Comparison of ENCODE assay signal across 14 cellular contexts in genomic region chr10:95395947-95396449, GRCh38.
DNase-seq lines count a peak whose midpoint lies in the region; ATAC-seq, FAIRE-seq and TF ChIP-seq lines count a peak whose summit lies in the region.
"Had no signal": no experiment of that assay in that cellular context is flagged by ENCODE, and none has a peak within 500 bp of the region (broad histone marks: within the 10 kb centered on the region; RNA-seq: fewer than 3 reads in every experiment).

No MANE protein-coding gene starts in this region.

- H3K4me2 ChIP-seq in HepG2 (ENCODE audit: low read depth, low read length): no peak overlapping the region

- ATAC-seq in lung (ENCODE audit: insufficient read depth, low FRiP score) (peak; percentile 23), HepG2 (no peak)

- peak; percentile 5 for DNase-seq in NCI-H345 (lab: John Stamatoyannopoulos, UW)
- DNase-seq in NCI-H345 treated with DMSO at 0.1 percent for 48 hours (lab: John Stamatoyannopoulos, UW; ENCODE audit: unreplicated experiment): no peak
- DNase-seq in dorsolateral prefrontal cortex: peak in 1 of 10 donors; percentile 92
- DNase-seq in lung (ENCODE audit: low spot score): peak; percentile 69
- no peak for DNase-seq in prostate gland (ENCODE audit: low spot score)
- DNase-seq in T1000 (lab: John Stamatoyannopoulos, UW): no peak
- no peak for DNase-seq in AG20443 (ENCODE audit: low spot score)
- DNase-seq in HepG2 (ENCODE audit: low spot score): no peak
- DNase-seq: CD8-positive, alpha-beta memory T cell; foreskin fibroblast; NCI-H1048; NCI-H2227 treated with DMSO at 0.1 percent for 48 hours had no signal

- peaks cover 7 to 30% of the 10 kb centered on the region in 2 donors for H3K4me1 ChIP-seq in lung (ENCODE audit: control insufficient read depth in 2 of 2, insufficient read depth in 2 of 2, low read length in 2 of 2)
- no peaks in the 10 kb centered on the region for H3K4me1 ChIP-seq in prostate gland (replicated peaks)
- H3K4me1 ChIP-seq in HepG2 (ENCODE audit: insufficient read depth, low read length): 0 out of 2 replicates have a peak, but pooled peaks cover under 1% of the 10 kb centered on the region
- H3K4me1 ChIP-seq: parathyroid adenoma had no signal

- H3K9ac ChIP-seq in HepG2 (ENCODE audit: insufficient read depth, low read depth, low read length): no peak overlapping the region
- H3K9ac ChIP-seq: parathyroid adenoma had no signal

- in situ Hi-C loops in HepG2 (cut with HindIII; ENCODE audit: extremely low pct_ligation_motif_present, low pct_unique_long_range_greater_than_20kb): no loop called here

- no peaks in the 10 kb centered on the region for H4K20me1 ChIP-seq in HepG2 (ENCODE audit: insufficient read depth, low read length)

- POLR2A ChIA-PET in HepG2 (lab: Yijun Ruan, JAX): no interaction called here

- no peak for FAIRE-seq in HepG2 (lab: Jason Lieb, UNC)
- FAIRE-seq: A204.1 had no signal

- CTCF ChIA-PET in HepG2 (lab: Yijun Ruan, JAX; ENCODE audit: low intra/inter-chr PET ratio, low total read pairs): no interaction called here

- H3K27me3 ChIP-seq in dorsolateral prefrontal cortex (no peaks in the 10 kb centered on the region), lung (ENCODE audit: control insufficient read depth, insufficient read depth) (no peaks in the 10 kb centered on the region), prostate gland (replicated peaks; ENCODE audit: insufficient read depth) (no peaks in the 10 kb centered on the region), HepG2 (ENCODE audit: control insufficient read depth in 1 of 2, insufficient read depth in 2 of 2, low read length in 2 of 2) (no peaks in the 10 kb centered on the region)

- H3K27ac ChIP-seq in dorsolateral prefrontal cortex (peak overlapping the region in 51 of 59 donors; percentile 9 to 92 (median 73)), lung (ENCODE audit: low read depth in 1 of 2, low read length in 1 of 2) (peak overlapping the region; percentile 28 to 47), prostate gland (no peak overlapping the region), HepG2 (ENCODE audit: extremely low read length, insufficient read depth, low read length) (no peak overlapping the region)
- H3K27ac ChIP-seq: parathyroid adenoma had no signal

- no peak for TF ChIP-seq RAD21 in HepG2 (CRISPR knock-in tag; IDR thresholded peaks at IDR 0.05)

- no peak overlapping the region for H3K4me3 ChIP-seq in dorsolateral prefrontal cortex
- H3K4me3 ChIP-seq in lung: no peak overlapping the region
- no peak overlapping the region for H3K4me3 ChIP-seq in prostate gland
- no peak overlapping the region for H3K4me3 ChIP-seq in HepG2 (replicated peaks in 1 of 3; ENCODE audit: insufficient read depth in 1 of 3, low read depth in 2 of 3, low read length in 3 of 3)

- intact Hi-C loops in dorsolateral prefrontal cortex (cut with DNase I) (no loop called here), prostate gland (cut with DNase I) (no loop called here), HepG2 (cut with micrococcal nuclease; ENCODE audit: unreplicated experiment) (no loop called here)

- H3K36me3 ChIP-seq in lung (ENCODE audit: control insufficient read depth in 2 of 2, insufficient read depth in 2 of 2, low read length in 2 of 2): peaks cover 19 to 26% of the 10 kb centered on the region in 2 donors
- H3K36me3 ChIP-seq in prostate gland: peaks cover 0 to 5% of the 10 kb centered on the region in 2 donors
- peaks cover 24 to 75% of the 10 kb centered on the region in 2 experiments for H3K36me3 ChIP-seq in HepG2 (replicated peaks in 1 of 2; ENCODE audit: control insufficient read depth in 1 of 2, insufficient read depth in 2 of 2, low read length in 2 of 2)

- TF ChIP-seq CTCF in dorsolateral prefrontal cortex (IDR thresholded peaks at IDR 0.05 in 54 of 56, conservative IDR thresholded peaks at IDR 0.05 in 2 of 56; ENCODE audit: low read depth in 1 of 56, partially characterized antibody in 56 of 56) (no peak), lung (IDR thresholded peaks at IDR 0.05; ENCODE audit: control extremely low read depth, extremely low read depth) (no peak), prostate gland (IDR thresholded peaks at IDR 0.05) (no peak), HepG2 (CRISPR knock-in tag; IDR thresholded peaks at IDR 0.05) (no peak)

- H2AFZ ChIP-seq in HepG2 (ENCODE audit: low read length): no peak overlapping the region
- H2AFZ ChIP-seq: parathyroid adenoma had no signal

- no peaks in the 10 kb centered on the region for H3K79me2 ChIP-seq in HepG2 (ENCODE audit: insufficient read depth, low read length)
- H3K79me2 ChIP-seq: parathyroid adenoma had no signal

- no TSS peak for BruUV-seq in HepG2 (replicated peaks; lab: Mats Ljungman, UMichigan)

- no peak for TF ChIP-seq POLR2A in prostate gland (IDR thresholded peaks at IDR 0.05)
- no peak for TF ChIP-seq POLR2A in HepG2 (IDR thresholded peaks at IDR 0.05; ENCODE audit: insufficient read depth in 1 of 2, low read depth in 2 of 2, low read length in 2 of 2)

- 81 to 92% methylated on average over 10 of the region's 10 CpGs for WGBS in lung, 2 donors
- 87% methylated on average over 10 of the region's 10 CpGs for WGBS in prostate gland
- WGBS in HepG2 (ENCODE audit: low lambda C conversion rate): 97% methylated on average over 8 of the region's 10 CpGs

- no peaks in the 10 kb centered on the region for H3K9me3 ChIP-seq in lung (ENCODE audit: control insufficient read depth in 2 of 2, insufficient read depth in 1 of 2, low read length in 1 of 2)
- no peaks in the 10 kb centered on the region for H3K9me3 ChIP-seq in prostate gland
- no peaks in the 10 kb centered on the region for H3K9me3 ChIP-seq in HepG2 (ENCODE audit: low read length)

- TF ChIP-seq EP300 in HepG2 (IDR thresholded peaks at IDR 0.05; ENCODE audit: low read depth in 2 of 2, low read length in 2 of 2) (no peak), HepG2 (CRISPR knock-in tag; IDR thresholded peaks at IDR 0.05; ENCODE audit: borderline replicate concordance) (no peak)

TF ChIP-seq in HepG2, 621 proteins besides CTCF, POLR2A, EP300 and RAD21:
- TF ChIP-seq CHD2 (IDR thresholded peaks at IDR 0.05; ENCODE audit: low read depth, low read length) (no peak), ZNF800 (CRISPR knock-in tag; IDR thresholded peaks at IDR 0.05) (no peak), RXRB (CRISPR knock-in tag; IDR thresholded peaks at IDR 0.05; ENCODE audit: borderline replicate concordance) (no peak), ZNF354B (CRISPR knock-in tag; IDR thresholded peaks at IDR 0.05) (no peak), AKAP8 (CRISPR knock-in tag; IDR thresholded peaks at IDR 0.05) (no peak), CBX2 (IDR thresholded peaks at IDR 0.05; ENCODE audit: low read depth, low read length) (no peak), CBX2 (CRISPR knock-in tag; IDR thresholded peaks at IDR 0.05; ENCODE audit: low read depth) (no peak), ZNF616 (CRISPR knock-in tag; IDR thresholded peaks at IDR 0.05; ENCODE audit: low read depth) (no peak), ETS1 (CRISPR knock-in tag; IDR thresholded peaks at IDR 0.05) (no peak), CC2D1A (CRISPR knock-in tag; IDR thresholded peaks at IDR 0.05) (no peak), ZNF503 (CRISPR knock-in tag; IDR thresholded peaks at IDR 0.05) (no peak)

Comparison
In these comparisons a context has a peak if more than half of its experiments do, and no peak if none do; other contexts are left out.
1. DNase-seq: peak in NCI-H345 (single experiment) and lung (single experiment); none in NCI-H345 treated with DMSO at 0.1 percent for 48 hours (single experiment), prostate gland (single experiment), T1000 (single experiment), AG20443 (single experiment) and HepG2 (single experiment).
2. H3K27ac ChIP-seq: peak in dorsolateral prefrontal cortex (51 of 59) and lung (2 of 2); none in prostate gland (0 of 2) and HepG2 (single experiment).